ENCODE assay signal across 14 cellular contexts in genomic region chr5:33233013-33233463, GRCh38.
DNase-seq lines count a peak whose midpoint lies in the region; ATAC-seq and TF ChIP-seq lines count a peak whose summit lies in the region.
"Had no signal": no experiment of that assay in that cellular context is flagged by ENCODE, and none has a peak within 500 bp of the region (broad histone marks: within the 10 kb centered on the region; RNA-seq: fewer than 3 reads in every experiment).

No MANE protein-coding gene starts in this region.

- H3K4me1 ChIP-seq in fibroblast of lung (ENCODE audit: control insufficient read depth, extremely low read depth, insufficient read depth, low read length) (no peaks in the 10 kb centered on the region), right atrium auricular region (no peaks in the 10 kb centered on the region)

- CTCF ChIA-PET in activated naive CD4-positive, alpha-beta T cell treated with anti-CD3 and anti-CD28 coated beads for 36 hours (lab: Charles Lee), result no interaction called here

- H3K27me3 ChIP-seq in fibroblast of lung (ENCODE audit: control insufficient read depth, insufficient read depth, low read length), result no peaks in the 10 kb centered on the region
- no peaks in the 10 kb centered on the region for H3K27me3 ChIP-seq in right atrium auricular region
- H3K27me3 ChIP-seq: BLaER1 had no signal

- ATAC-seq in omental fat pad (ENCODE audit: low FRiP score), result peak; percentile 43
- ATAC-seq: T-cell had no signal

- H3K9me3 ChIP-seq in fibroblast of lung (ENCODE audit: control insufficient read depth, insufficient read depth, low read depth, low read length) (no peaks in the 10 kb centered on the region), right atrium auricular region (no peaks in the 10 kb centered on the region)

- H2AFZ ChIP-seq in fibroblast of lung (ENCODE audit: low read length), result no peak overlapping the region

- H3K36me3 ChIP-seq in fibroblast of lung (ENCODE audit: control insufficient read depth, insufficient read depth, low read length), result no peaks in the 10 kb centered on the region
- no peaks in the 10 kb centered on the region for H3K36me3 ChIP-seq in right atrium auricular region
- H3K36me3 ChIP-seq: BLaER1 had no signal

- DNase-seq in HFF-Myc (ENCODE audit: extremely low read depth, low read depth), result peak; percentile 65
- peak; percentile 63 for DNase-seq in NCI-H1105 treated with DMSO at 0.1 percent for 48 hours (lab: John Stamatoyannopoulos, UW)
- peak; percentile 32 to 74 for DNase-seq in fibroblast of lung (ENCODE audit: low read depth in 2 of 2)
- DNase-seq in omental fat pad (ENCODE audit: low spot score), result no peak
- DNase-seq in activated naive CD4-positive, alpha-beta T cell treated with anti-CD3 and anti-CD28 coated beads for 36 hours, result no peak
- DNase-seq in GOT3 (lab: John Stamatoyannopoulos, UW), result no peak
- DNase-seq in NCI-H1436 treated with DMSO at 0.1 percent for 48 hours (lab: John Stamatoyannopoulos, UW), result no peak
- DNase-seq in right atrium auricular region (ENCODE audit: low spot score), result no peak
- DNase-seq: CD8-positive, alpha-beta memory T cell; EL; NCI-H1930; NCI-H524; T-cell had no signal

- no peak overlapping the region for H3K4me3 Mint-ChIP-seq in activated naive CD4-positive, alpha-beta T cell treated with anti-CD3 and anti-CD28 coated beads for 36 hours
- H3K4me3 Mint-ChIP-seq: CD8-positive, alpha-beta memory T cell; T-cell had no signal

- no peaks in the 10 kb centered on the region for H4K20me1 ChIP-seq in fibroblast of lung (ENCODE audit: control insufficient read depth, extremely low read depth, insufficient read depth, low read length)
- H4K20me1 ChIP-seq: BLaER1 had no signal

- no peak overlapping the region for H3K4me2 ChIP-seq in fibroblast of lung (ENCODE audit: extremely low read depth, insufficient read depth, low read length)
- H3K4me2 ChIP-seq: BLaER1 had no signal

- no peaks in the 10 kb centered on the region for H3K27me3 Mint-ChIP-seq in activated naive CD4-positive, alpha-beta T cell treated with anti-CD3 and anti-CD28 coated beads for 36 hours (ENCODE audit: low read depth)
- H3K27me3 Mint-ChIP-seq: T-cell had no signal

- H3K9ac ChIP-seq in fibroblast of lung (ENCODE audit: insufficient read depth, low read length), result no peak overlapping the region
- H3K9ac ChIP-seq: BLaER1 had no signal

- no peaks in the 10 kb centered on the region for H3K36me3 Mint-ChIP-seq in activated naive CD4-positive, alpha-beta T cell treated with anti-CD3 and anti-CD28 coated beads for 36 hours (ENCODE audit: low read depth)
- H3K36me3 Mint-ChIP-seq: T-cell had no signal

- H3K4me1 Mint-ChIP-seq in activated naive CD4-positive, alpha-beta T cell treated with anti-CD3 and anti-CD28 coated beads for 36 hours (ENCODE audit: low read depth), result peaks cover 7% of the 10 kb centered on the region

- H3K9me3 Mint-ChIP-seq in activated naive CD4-positive, alpha-beta T cell treated with anti-CD3 and anti-CD28 coated beads for 36 hours, result no peaks in the 10 kb centered on the region
- H3K9me3 Mint-ChIP-seq: T-cell had no signal

- TF ChIP-seq CTCF in HFF-Myc (IDR thresholded peaks at IDR 0.05; ENCODE audit: low read depth, low read length, missing control alignments) (no peak), fibroblast of lung (conservative IDR thresholded peaks at IDR 0.05 in 1 of 2, IDR thresholded peaks at IDR 0.05 in 1 of 2; ENCODE audit: low read depth in 1 of 2, low read length in 2 of 2) (no peak), omental fat pad (IDR thresholded peaks at IDR 0.05) (no peak), right atrium auricular region (IDR thresholded peaks at IDR 0.05) (no peak)

- no peaks in the 10 kb centered on the region for H3K79me2 ChIP-seq in fibroblast of lung (ENCODE audit: control insufficient read depth, insufficient read depth, low read length)

- no peak overlapping the region for H3K27ac ChIP-seq in fibroblast of lung (ENCODE audit: insufficient read depth, low read length)
- no peak overlapping the region for H3K27ac ChIP-seq in right atrium auricular region
- H3K27ac ChIP-seq: BLaER1 had no signal

- H3K4me3 ChIP-seq in HFF-Myc (replicated peaks; ENCODE audit: low read depth, low read length) (no peak overlapping the region), fibroblast of lung (replicated peaks in 1 of 4; ENCODE audit: control extremely low read depth in 1 of 4, insufficient read depth in 1 of 4, low read depth in 3 of 4, low read length in 4 of 4) (no peak overlapping the region), right atrium auricular region (no peak overlapping the region)
- H3K4me3 ChIP-seq: BLaER1 had no signal

- no peak overlapping the region for H3K27ac Mint-ChIP-seq in activated naive CD4-positive, alpha-beta T cell treated with anti-CD3 and anti-CD28 coated beads for 36 hours
- H3K27ac Mint-ChIP-seq: CD8-positive, alpha-beta memory T cell; T-cell had no signal

- intact Hi-C loops in activated naive CD4-positive, alpha-beta T cell treated with anti-CD3 and anti-CD28 coated beads for 36 hours (cut with micrococcal nuclease), result no loop called here

Comparison
In these comparisons a context has a peak if more than half of its experiments do, and no peak if none do; other contexts are left out.
1. DNase-seq: peak in HFF-Myc (single experiment), NCI-H1105 treated with DMSO at 0.1 percent for 48 hours (single experiment) and fibroblast of lung (2 of 2); none in omental fat pad (single experiment), activated naive CD4-positive, alpha-beta T cell treated with anti-CD3 and anti-CD28 coated beads for 36 hours (single experiment), GOT3 (single experiment), NCI-H1436 treated with DMSO at 0.1 percent for 48 hours (single experiment) and right atrium auricular region (single experiment).